ENCODE assay signal across 23 cellular contexts in the genomic region with DNA sequence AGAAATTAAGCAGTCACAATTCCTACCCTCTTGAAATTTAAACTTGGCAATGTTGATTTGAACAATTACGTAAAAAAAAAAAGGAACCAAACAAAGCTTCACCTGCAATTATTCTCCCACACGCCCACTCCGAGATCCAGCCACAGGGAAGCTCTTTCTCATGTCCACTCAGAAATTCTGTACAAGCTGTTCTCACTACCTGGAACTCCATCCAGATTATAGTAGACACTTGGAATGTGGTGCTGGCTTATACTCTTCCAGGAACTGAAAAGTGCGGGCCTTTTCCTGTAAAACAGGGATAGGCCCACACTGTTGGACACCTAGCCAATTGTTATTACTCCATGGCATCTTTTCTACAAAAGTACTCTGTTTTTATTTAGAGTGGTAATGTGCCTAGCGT. TPM values are rescaled to one million over a fixed set of nuclear protein-coding genes. Genes with fewer than 3 reads are reported as not detected.
A peak's percentile ranks its signal among the peaks of the same experiment; 100 is the strongest.
DNase-seq lines count a peak whose midpoint lies in the region; ATAC-seq and TF ChIP-seq lines count a peak whose summit lies in the region.
"Had no signal": no experiment of that assay in that cellular context is flagged by ENCODE, and none has a peak within 500 bp of the region (broad histone marks: within the 10 kb centered on the region; RNA-seq: fewer than 3 reads in every experiment).

No MANE protein-coding gene starts in this region.

- H3K4me1 ChIP-seq in gastroesophageal sphincter = peaks cover 0 to 23% (median 0%) of the 10 kb centered on the region in 3 donors
- H3K4me1 ChIP-seq in neuron (ENCODE audit: insufficient read depth, low read length) = peaks cover 11% of the 10 kb centered on the region
- H3K4me1 ChIP-seq in tibial nerve = peaks cover 0 to 15% (median 6%) of the 10 kb centered on the region in 4 donors
- H3K4me1 ChIP-seq in ovary (ENCODE audit: insufficient read depth) = no peaks in the 10 kb centered on the region
- H3K4me1 ChIP-seq: upper lobe of left lung had no signal

- WGBS in gastroesophageal sphincter (ENCODE audit: low coverage in 1 of 2), 2 donors = 53 to 55% methylated on average over 4 to 5 of the region's 5 CpGs
- WGBS in tibial nerve, 2 donors = 41 to 48% methylated on average over 5 of the region's 5 CpGs
- 48 to 88% (median 69%) methylated on average over 5 of the region's 5 CpGs for WGBS in ovary, 3 donors

- TF ChIP-seq CTCF in gastroesophageal sphincter (IDR thresholded peaks at IDR 0.05) (no peak), tibial nerve (IDR thresholded peaks at IDR 0.05) (no peak), ovary (IDR thresholded peaks at IDR 0.05) (no peak)

- no peaks in the 10 kb centered on the region for H3K27me3 ChIP-seq in gastroesophageal sphincter
- H3K27me3 ChIP-seq in neuron (ENCODE audit: insufficient read depth, low read length) = no peaks in the 10 kb centered on the region
- H3K27me3 ChIP-seq in tibial nerve = no peaks in the 10 kb centered on the region
- no peaks in the 10 kb centered on the region for H3K27me3 ChIP-seq in ovary
- H3K27me3 ChIP-seq: upper lobe of left lung had no signal

- no peak for TF ChIP-seq POLR2A in gastroesophageal sphincter (IDR thresholded peaks at IDR 0.05)
- no peak for TF ChIP-seq POLR2A in tibial nerve (IDR thresholded peaks at IDR 0.05)
- TF ChIP-seq POLR2A in ovary (IDR thresholded peaks at IDR 0.05) = no peak

- no peak overlapping the region for H3K4me3 ChIP-seq in gastroesophageal sphincter
- no peak overlapping the region for H3K4me3 ChIP-seq in neuron (ENCODE audit: low read length)
- no peak overlapping the region for H3K4me3 ChIP-seq in tibial nerve
- H3K4me3 ChIP-seq in ovary = no peak overlapping the region
- H3K4me3 ChIP-seq: upper lobe of left lung had no signal

- H3K36me3 ChIP-seq in gastroesophageal sphincter (no peaks in the 10 kb centered on the region), neuron (ENCODE audit: insufficient read depth, low read length) (no peaks in the 10 kb centered on the region), tibial nerve (no peaks in the 10 kb centered on the region), ovary (no peaks in the 10 kb centered on the region)
- H3K36me3 ChIP-seq: upper lobe of left lung had no signal

- H2AFZ ChIP-seq in neuron (ENCODE audit: low read depth, low read length) = peak overlapping the region; percentile 42

- H3K27ac ChIP-seq in gastroesophageal sphincter (peak overlapping the region in 3 of 4 donors; percentile 73 to 77 (median 73)), tibial nerve (peak overlapping the region; percentile 55 to 95 (median 76)), ovary (no peak overlapping the region)
- H3K27ac ChIP-seq: upper lobe of left lung had no signal

- intact Hi-C loops in Right ventricle myocardium superior (cut with DNase I) (no loop called here), cardiac septum (cut with DNase I) (no loop called here), ovary (cut with DNase I) (no loop called here)

- DNase-seq in Right ventricle myocardium superior (no peak), cardiac septum (ENCODE audit: low spot score) (no peak), tibial nerve (ENCODE audit: low spot score in 2 of 2) (no peak), NCI-H1694 (lab: John Stamatoyannopoulos, UW) (no peak), ovary (no peak)
- DNase-seq: activated CD4-positive, alpha-beta T cell treated with anti-CD3 and anti-CD28 coated beads for 4 hours; activated naive CD4-positive, alpha-beta T cell treated with Interleukin-2 at 50 U/mL for 16 hours; activated T-cell treated with anti-CD3 and anti-CD28 coated beads, Interleukin-2, amount 50 U/mL, for 48 hours; amniotic stem cell; central memory CD4-positive, alpha-beta T cell; DMS79; erythroblast; IMR-90; kidney glomerular epithelial cell; midbrain; NCI-H2107; NCI-H510A; stimulated activated CD4-positive, alpha-beta T cell treated with anti-CD3 and anti-CD28 coated beads, Interleukin-12 subunit alpha, Interleukin-12 subunit beta, amount 100 ng/mL, for 4 hours; stimulated activated naive CD8-positive, alpha-beta T cell treated with anti-CD3 and anti-CD28 coated beads, Interleukin-15, amount 100 ng/mL, for 72 hours; upper lobe of left lung had no signal

- no peaks in the 10 kb centered on the region for H3K9me3 ChIP-seq in gastroesophageal sphincter
- no peaks in the 10 kb centered on the region for H3K9me3 ChIP-seq in neuron (ENCODE audit: low read length)
- no peaks in the 10 kb centered on the region for H3K9me3 ChIP-seq in tibial nerve
- no peaks in the 10 kb centered on the region for H3K9me3 ChIP-seq in ovary
- H3K9me3 ChIP-seq: upper lobe of left lung had no signal

- ATAC-seq in Right ventricle myocardium superior (ENCODE audit: poor library complexity) = peak; percentile 53
- peak; percentile 52 for ATAC-seq in gastroesophageal sphincter
- no peak for ATAC-seq in GM21390 (IDR thresholded peaks at IDR 0.05; ENCODE audit: unreplicated experiment)
- ATAC-seq: stimulated activated naive CD8-positive, alpha-beta T cell treated with anti-CD3 and anti-CD28 coated beads, Interleukin-15, amount 100 ng/mL, for 72 hours had no signal

- no peak for TF ChIP-seq EP300 in gastroesophageal sphincter (IDR thresholded peaks at IDR 0.05)
- TF ChIP-seq EP300 in tibial nerve (IDR thresholded peaks at IDR 0.05) = no peak
- TF ChIP-seq EP300 in ovary (IDR thresholded peaks at IDR 0.05) = no peak

RNA-seq across cellular contexts. Expression of gene TOMM7, which starts 20.3 kb away (rescaled TPM):
- total RNA-seq in Right ventricle myocardium superior = 634 TPM
- total RNA-seq in cardiac septum = 318 TPM
- 100 to 1,000 TPM; 121 to 340 (median 231) TPM for total RNA-seq in gastroesophageal sphincter
- total RNA-seq in tibial nerve = 100 to 1,000 TPM; 133 to 211 (median 177) TPM
- total RNA-seq in ovary = 100 to 1,000 TPM; 325 to 869 (median 586) TPM
- polyA plus RNA-seq in ovary = 100 to 1,000 TPM; 267 to 621 TPM

Comparison
In these comparisons a context has a peak if more than half of its experiments do, and no peak if none do; other contexts are left out.
1. H3K27ac ChIP-seq: peak in gastroesophageal sphincter (3 of 4) and tibial nerve (4 of 4); none in ovary (0 of 2).